In the genomic region with DNA sequence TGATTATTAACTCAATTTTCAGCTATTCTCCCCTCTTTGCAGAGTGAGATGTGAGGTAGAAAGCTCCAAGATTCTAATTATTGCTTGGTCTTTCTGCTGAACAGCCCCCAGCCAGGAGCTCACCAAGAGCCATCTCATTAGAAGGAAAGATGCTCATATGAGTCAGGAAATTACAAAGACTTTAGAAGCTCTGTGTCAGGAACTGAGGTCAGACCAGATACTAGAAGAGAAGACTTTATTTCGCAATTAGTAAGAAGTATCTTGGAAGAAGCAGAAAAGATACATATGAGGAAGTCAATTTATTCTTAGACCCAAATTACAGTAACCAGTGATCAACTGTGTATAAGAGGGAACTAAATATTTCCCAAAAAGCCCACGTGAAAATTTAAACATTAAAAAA, we compare ENCODE assay signal across 24 cellular contexts.
"Had no signal": no experiment of that assay in that cellular context is flagged by ENCODE, and none has a peak within 500 bp of the region (broad histone marks: within the 10 kb centered on the region; RNA-seq: fewer than 3 reads in every experiment).

No MANE protein-coding gene starts in this region.

- DNase-seq: activated CD4-positive, alpha-beta memory T cell treated with anti-CD3 and anti-CD28 coated beads, Interleukin-2, amount 10 ng/mL, durations not matched to agents 7 days and 5 days; activated CD4-positive, alpha-beta T cell treated with anti-CD3 and anti-CD28 coated beads, Interleukin-2, amount 10 ng/mL, durations not matched to agents 7 days and 5 days; activated CD4-positive, CD25-positive, alpha-beta regulatory T cell treated with anti-CD3 and anti-CD28 coated beads, Interleukin-2, amount 50 U/mL, for 72 hours; activated CD8-positive, alpha-beta memory T cell treated with anti-CD3 and anti-CD28 coated beads, Interleukin-2, amount 50 U/mL, for 48 hours; activated gamma-delta T cell; activated naive CD4-positive, alpha-beta T cell treated with anti-CD3 and anti-CD28 coated beads, Interleukin-2, amount 10 ng/mL, durations not matched to agents 7 days and 5 days; activated T-cell treated with anti-CD3 and anti-CD28 coated beads, Interleukin-2, amount 50 U/mL, for 24 hours; amniotic stem cell; brain microvascular endothelial cell; caudate nucleus; cortex of kidney; islet precursor cell; left ventricle myocardium superior; nephron progenitor cell; pancreas; psoas muscle; sigmoid colon; small intestine; stimulated activated CD4-positive, alpha-beta T cell treated with anti-CD3 and anti-CD28 coated beads, Interleukin-4, amount 100 ng/mL, for 24 hours; uterus had no signal

- H3K27ac Mint-ChIP-seq: activated CD4-positive, alpha-beta memory T cell treated with anti-CD3 and anti-CD28 coated beads, Interleukin-2, amount 10 ng/mL, durations not matched to agents 7 days and 5 days; activated CD4-positive, alpha-beta T cell treated with anti-CD3 and anti-CD28 coated beads, Interleukin-2, amount 10 ng/mL, durations not matched to agents 7 days and 5 days; activated naive CD4-positive, alpha-beta T cell treated with anti-CD3 and anti-CD28 coated beads, Interleukin-2, amount 10 ng/mL, durations not matched to agents 7 days and 5 days; activated T-cell treated with anti-CD3 and anti-CD28 coated beads, Interleukin-2, amount 50 U/mL, for 24 hours; nephron progenitor cell; stimulated activated effector memory CD8-positive, alpha-beta T cell treated with anti-CD3 and anti-CD28 coated beads, Interleukin-12 subunit alpha, Interleukin-12 subunit beta, amount 100 ng/mL, for 72 hours; stimulated activated naive CD8-positive, alpha-beta T cell treated with anti-CD3 and anti-CD28 coated beads, Interleukin-15, Interleukin-2, amounts not matched to agents 100 ng/mL and 50 ng/mL, for 24 hours; type B pancreatic cell had no signal

- H3K27me3 Mint-ChIP-seq: activated CD4-positive, alpha-beta memory T cell treated with anti-CD3 and anti-CD28 coated beads, Interleukin-2, amount 10 ng/mL, durations not matched to agents 7 days and 5 days; activated CD4-positive, alpha-beta T cell treated with anti-CD3 and anti-CD28 coated beads, Interleukin-2, amount 10 ng/mL, durations not matched to agents 7 days and 5 days; activated naive CD4-positive, alpha-beta T cell treated with anti-CD3 and anti-CD28 coated beads, Interleukin-2, amount 10 ng/mL, durations not matched to agents 7 days and 5 days; activated T-cell treated with anti-CD3 and anti-CD28 coated beads, Interleukin-2, amount 50 U/mL, for 24 hours; stimulated activated naive CD8-positive, alpha-beta T cell treated with anti-CD3 and anti-CD28 coated beads, Interleukin-15, Interleukin-2, amounts not matched to agents 100 ng/mL and 50 ng/mL, for 24 hours; type B pancreatic cell had no signal

- H3K9me3 Mint-ChIP-seq: activated CD4-positive, alpha-beta T cell treated with anti-CD3 and anti-CD28 coated beads, Interleukin-2, amount 10 ng/mL, durations not matched to agents 7 days and 5 days; nephron progenitor cell; type B pancreatic cell had no signal

- ATAC-seq: gastroesophageal sphincter; left ventricle myocardium superior; pancreas; psoas muscle; stimulated activated effector memory CD8-positive, alpha-beta T cell treated with anti-CD3 and anti-CD28 coated beads, Interleukin-12 subunit alpha, Interleukin-12 subunit beta, amount 100 ng/mL, for 72 hours had no signal

- H3K36me3 Mint-ChIP-seq: activated naive CD4-positive, alpha-beta T cell treated with anti-CD3 and anti-CD28 coated beads, Interleukin-2, amount 10 ng/mL, durations not matched to agents 7 days and 5 days; stimulated activated effector memory CD8-positive, alpha-beta T cell treated with anti-CD3 and anti-CD28 coated beads, Interleukin-12 subunit alpha, Interleukin-12 subunit beta, amount 100 ng/mL, for 72 hours; type B pancreatic cell had no signal

- H3K4me3 Mint-ChIP-seq: activated CD4-positive, alpha-beta memory T cell treated with anti-CD3 and anti-CD28 coated beads, Interleukin-2, amount 10 ng/mL, durations not matched to agents 7 days and 5 days; activated CD4-positive, alpha-beta T cell treated with anti-CD3 and anti-CD28 coated beads, Interleukin-2, amount 10 ng/mL, durations not matched to agents 7 days and 5 days; activated naive CD4-positive, alpha-beta T cell treated with anti-CD3 and anti-CD28 coated beads, Interleukin-2, amount 10 ng/mL, durations not matched to agents 7 days and 5 days; activated T-cell treated with anti-CD3 and anti-CD28 coated beads, Interleukin-2, amount 50 U/mL, for 24 hours; nephron progenitor cell; stimulated activated effector memory CD8-positive, alpha-beta T cell treated with anti-CD3 and anti-CD28 coated beads, Interleukin-12 subunit alpha, Interleukin-12 subunit beta, amount 100 ng/mL, for 72 hours; stimulated activated naive CD8-positive, alpha-beta T cell treated with anti-CD3 and anti-CD28 coated beads, Interleukin-15, Interleukin-2, amounts not matched to agents 100 ng/mL and 50 ng/mL, for 24 hours; type B pancreatic cell had no signal

- H3K4me1 Mint-ChIP-seq: activated CD4-positive, alpha-beta memory T cell treated with anti-CD3 and anti-CD28 coated beads, Interleukin-2, amount 10 ng/mL, durations not matched to agents 7 days and 5 days; activated CD4-positive, alpha-beta T cell treated with anti-CD3 and anti-CD28 coated beads, Interleukin-2, amount 10 ng/mL, durations not matched to agents 7 days and 5 days; activated naive CD4-positive, alpha-beta T cell treated with anti-CD3 and anti-CD28 coated beads, Interleukin-2, amount 10 ng/mL, durations not matched to agents 7 days and 5 days; nephron progenitor cell; stimulated activated effector memory CD8-positive, alpha-beta T cell treated with anti-CD3 and anti-CD28 coated beads, Interleukin-12 subunit alpha, Interleukin-12 subunit beta, amount 100 ng/mL, for 72 hours had no signal
